16 cellular contexts compared by ENCODE assay signal in the genomic region with DNA sequence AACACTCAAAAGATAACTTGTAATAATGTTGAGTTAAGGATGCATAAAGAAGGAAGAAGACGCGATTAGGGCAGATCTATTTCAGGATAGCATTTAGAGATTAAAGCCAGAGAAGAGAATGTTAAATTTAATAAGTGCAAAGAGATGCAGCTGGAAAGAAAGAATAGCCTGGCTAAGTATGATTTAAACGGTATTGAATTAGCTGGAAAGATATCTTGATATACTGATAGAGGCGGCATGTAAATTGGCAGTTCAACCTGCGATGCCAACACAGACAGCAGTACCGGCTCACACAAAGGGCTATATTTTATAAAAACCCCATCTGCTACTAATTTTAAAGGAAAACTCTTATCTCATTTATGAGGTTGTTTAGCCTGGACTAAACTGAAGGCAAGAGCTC.
DNase-seq lines count a peak whose midpoint lies in the region; ATAC-seq and TF ChIP-seq lines count a peak whose summit lies in the region.
"Had no signal": no experiment of that assay in that cellular context is flagged by ENCODE, and none has a peak within 500 bp of the region (broad histone marks: within the 10 kb centered on the region; RNA-seq: fewer than 3 reads in every experiment).

No MANE protein-coding gene starts in this region.

- ATAC-seq in GM23338 (no peak), gastroesophageal sphincter (no peak)
- ATAC-seq in stimulated activated naive B cell treated with anti-CD40 and anti-IgM and Interleukin-4, amounts not matched to agents 10 μg/mL and 1 μg/mL and 100 μg/mL, for 72 hours (replicated peaks) = no peak

- H3K36me3 Mint-ChIP-seq in GM23338 (ENCODE audit: low read depth) = no peaks in the 10 kb centered on the region
- H3K36me3 Mint-ChIP-seq in stimulated activated naive B cell treated with anti-CD40 and anti-IgM and Interleukin-4, amounts not matched to agents 10 μg/mL and 1 μg/mL and 100 μg/mL, for 72 hours = no peaks in the 10 kb centered on the region
- H3K36me3 Mint-ChIP-seq: CD14-positive monocyte had no signal

- H3K27ac ChIP-seq in GM23338 (ENCODE audit: low read depth) (no peak overlapping the region), gastroesophageal sphincter (peak overlapping the region; percentile 61 to 73 (median 70)), subcutaneous abdominal adipose tissue (ENCODE audit: low read depth, low read length) (peak overlapping the region; percentile 56)
- H3K27ac ChIP-seq: KMS-11 had no signal

- TF ChIP-seq POLR2A in gastroesophageal sphincter (IDR thresholded peaks at IDR 0.05) = no peak

- H3K36me3 ChIP-seq in GM23338 (ENCODE audit: insufficient read depth) (no peaks in the 10 kb centered on the region), gastroesophageal sphincter (no peaks in the 10 kb centered on the region), subcutaneous abdominal adipose tissue (ENCODE audit: control insufficient read depth in 5 of 5, insufficient read depth in 5 of 5, low read length in 5 of 5) (no peaks in the 10 kb centered on the region)

- 0 out of 2 replicates have a peak overlapping the region, but pooled peaks have one; percentile 23 for H3K4me2 ChIP-seq in GM23338

- peaks cover 17% of the 10 kb centered on the region for H3K4me1 ChIP-seq in GM23338 (ENCODE audit: insufficient read depth)
- H3K4me1 ChIP-seq in gastroesophageal sphincter = peaks cover 3 to 29% (median 15%) of the 10 kb centered on the region in 3 donors
- peaks cover 0 to 29% (median 26%) of the 10 kb centered on the region in 5 donors for H3K4me1 ChIP-seq in subcutaneous abdominal adipose tissue (ENCODE audit: control insufficient read depth in 5 of 5, insufficient read depth in 5 of 5, low read length in 5 of 5)

- TF ChIP-seq CTCF in GM23338 (conservative IDR thresholded peaks at IDR 0.05; ENCODE audit: low read depth in 2 of 2) (no peak), gastroesophageal sphincter (IDR thresholded peaks at IDR 0.05) (no peak)

- H3F3A ChIP-seq in GM23338 (replicated peaks; ENCODE audit: low read depth) = no peaks in the 10 kb centered on the region

- H3K9me3 ChIP-seq in gastroesophageal sphincter = no peaks in the 10 kb centered on the region
- H3K9me3 ChIP-seq in subcutaneous abdominal adipose tissue (ENCODE audit: control insufficient read depth in 5 of 5, low read length in 5 of 5) = no peaks in the 10 kb centered on the region

- H3K9ac ChIP-seq in subcutaneous abdominal adipose tissue (ENCODE audit: low read length in 5 of 5) = no peak overlapping the region
- H3K9ac ChIP-seq: KMS-11 had no signal

- H3K27me3 ChIP-seq in GM23338 (ENCODE audit: insufficient read depth) (no peaks in the 10 kb centered on the region), gastroesophageal sphincter (no peaks in the 10 kb centered on the region), subcutaneous abdominal adipose tissue (ENCODE audit: control insufficient read depth in 5 of 5, insufficient read depth in 4 of 5, low read length in 5 of 5) (no peaks in the 10 kb centered on the region)

- no peak overlapping the region for H3K4me3 Mint-ChIP-seq in GM23338
- no peak overlapping the region for H3K4me3 Mint-ChIP-seq in stimulated activated naive B cell treated with anti-CD40 and anti-IgM and Interleukin-4, amounts not matched to agents 10 μg/mL and 1 μg/mL and 100 μg/mL, for 72 hours

- no peak for TF ChIP-seq EP300 in gastroesophageal sphincter (IDR thresholded peaks at IDR 0.05)

- WGBS in gastroesophageal sphincter (ENCODE audit: low coverage in 1 of 2), 2 donors = 50 to 81% methylated on average over 3 to 6 of the region's 6 CpGs

- no peaks in the 10 kb centered on the region for H3K27me3 Mint-ChIP-seq in GM23338 (ENCODE audit: insufficient read depth, low read depth, poor library complexity)
- peaks cover 0 to 4% of the 10 kb centered on the region in 2 donors for H3K27me3 Mint-ChIP-seq in stimulated activated naive B cell treated with anti-CD40 and anti-IgM and Interleukin-4, amounts not matched to agents 10 μg/mL and 1 μg/mL and 100 μg/mL, for 72 hours
- H3K27me3 Mint-ChIP-seq: activated CD4-positive, alpha-beta memory T cell treated with anti-CD3 and anti-CD28 coated beads, Interleukin-2, amount 10 ng/mL, durations not matched to agents 7 days and 5 days had no signal

- H3K4me3 ChIP-seq in GM23338 (no peak overlapping the region), gastroesophageal sphincter (no peak overlapping the region), subcutaneous abdominal adipose tissue (ENCODE audit: low read depth in 1 of 5, low read length in 5 of 5) (no peak overlapping the region)

- no peak overlapping the region for H3K27ac Mint-ChIP-seq in GM23338
- no peak overlapping the region for H3K27ac Mint-ChIP-seq in stimulated activated naive B cell treated with anti-CD40 and anti-IgM and Interleukin-4, amounts not matched to agents 10 μg/mL and 1 μg/mL and 100 μg/mL, for 72 hours
- H3K27ac Mint-ChIP-seq: activated CD4-positive, alpha-beta memory T cell treated with anti-CD3 and anti-CD28 coated beads, Interleukin-2, amount 10 ng/mL, durations not matched to agents 7 days and 5 days; CD14-positive monocyte had no signal

- no peaks in the 10 kb centered on the region for H3K79me2 ChIP-seq in GM23338 (replicated peaks; ENCODE audit: insufficient read depth)

- DNase-seq in GM23338 (ENCODE audit: low spot score) (no peak), SK-N-DZ (ENCODE audit: low spot score) (peak; percentile 91), amniotic stem cell (lab: John Stamatoyannopoulos, UW) (no peak)
- DNase-seq in stimulated activated CD4-positive, alpha-beta T cell treated with anti-CD3 and anti-CD28 coated beads, Interleukin-2, amount 100 ng/mL, for 24 hours = no peak
- no peak for DNase-seq in stimulated activated naive B cell treated with anti-CD40 and anti-IgM and Interleukin-4, amounts not matched to agents 10 μg/mL and 1 μg/mL and 100 μg/mL, for 72 hours
- DNase-seq: activated CD4-positive, CD25-positive, alpha-beta regulatory T cell; activated gamma-delta T cell; activated T-cell treated with anti-CD3 and anti-CD28 coated beads for 4 hours; effector memory CD4-positive, alpha-beta T cell; NCI-H2171 treated with DMSO at 0.1 percent for 48 hours; stimulated activated CD8-positive, alpha-beta memory T cell treated with anti-CD3 and anti-CD28 coated beads, Interleukin-4, amount 100 ng/mL, for 48 hours had no signal

- H3K4me1 Mint-ChIP-seq in GM23338 = peaks cover 20% of the 10 kb centered on the region
- no peaks in the 10 kb centered on the region for H3K4me1 Mint-ChIP-seq in stimulated activated naive B cell treated with anti-CD40 and anti-IgM and Interleukin-4, amounts not matched to agents 10 μg/mL and 1 μg/mL and 100 μg/mL, for 72 hours

- H2AFZ ChIP-seq in GM23338 = no peak overlapping the region; the same call in 1 of the 2 replicates

- no peaks in the 10 kb centered on the region for H4K20me1 ChIP-seq in GM23338 (replicated peaks; ENCODE audit: insufficient read depth)

- no peaks in the 10 kb centered on the region; the same call in 1 of the 2 replicates for H3K9me2 ChIP-seq in GM23338 (ENCODE audit: insufficient read depth)

- no peaks in the 10 kb centered on the region for H3K9me3 Mint-ChIP-seq in GM23338
- H3K9me3 Mint-ChIP-seq in stimulated activated naive B cell treated with anti-CD40 and anti-IgM and Interleukin-4, amounts not matched to agents 10 μg/mL and 1 μg/mL and 100 μg/mL, for 72 hours = no peaks in the 10 kb centered on the region
- H3K9me3 Mint-ChIP-seq: activated CD4-positive, alpha-beta memory T cell treated with anti-CD3 and anti-CD28 coated beads, Interleukin-2, amount 10 ng/mL, durations not matched to agents 7 days and 5 days had no signal

TF ChIP-seq in GM23338, 12 proteins besides CTCF, POLR2A, EP300 and RAD21 (continues in another document):
- TF ChIP-seq CREB1 (CRISPR knock-in tag; IDR thresholded peaks at IDR 0.05; ENCODE audit: low read depth) = no peak
- no peak for TF ChIP-seq ZNF114 (CRISPR knock-in tag; IDR thresholded peaks at IDR 0.05)
